1 cellular context compared by ENCODE assay signal in genomic region chr4:55397521-55398321, GRCh38.
TF ChIP-seq lines count a peak whose summit lies in the region.

No MANE protein-coding gene starts in this region.

TF ChIP-seq in HEK293, 187 proteins besides CTCF, POLR2A, EP300 and RAD21 (continued from another document):
- TF ChIP-seq, protein P1, sequence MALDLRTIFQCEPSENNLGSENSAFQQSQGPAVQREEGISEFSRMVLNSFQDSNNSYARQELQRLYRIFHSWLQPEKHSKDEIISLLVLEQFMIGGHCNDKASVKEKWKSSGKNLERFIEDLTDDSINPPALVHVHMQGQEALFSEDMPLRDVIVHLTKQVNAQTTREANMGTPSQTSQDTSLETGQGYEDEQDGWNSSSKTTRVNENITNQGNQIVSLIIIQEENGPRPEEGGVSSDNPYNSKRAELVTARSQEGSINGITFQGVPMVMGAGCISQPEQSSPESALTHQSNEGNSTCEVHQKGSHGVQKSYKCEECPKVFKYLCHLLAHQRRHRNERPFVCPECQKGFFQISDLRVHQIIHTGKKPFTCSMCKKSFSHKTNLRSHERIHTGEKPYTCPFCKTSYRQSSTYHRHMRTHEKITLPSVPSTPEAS (tag by site-specific recombination; IDR thresholded peaks at IDR 0.05): 0 out of 2 replicates have a peak, but pooled peaks have one; percentile 19
- TF ChIP-seq WT1 (tag by site-specific recombination; IDR thresholded peaks at IDR 0.05): peak; percentile 83
- peak; percentile 22; the same call in 1 of the 2 replicates for TF ChIP-seq ZSCAN16 (tag by site-specific recombination; IDR thresholded peaks at IDR 0.05)
- no peak for TF ChIP-seq ZNF580 (tag by site-specific recombination; IDR thresholded peaks at IDR 0.05)
- no peak for TF ChIP-seq ZNF776 (tag by site-specific recombination; IDR thresholded peaks at IDR 0.05; ENCODE audit: borderline replicate concordance)
- TF ChIP-seq ZNF747 (tag by site-specific recombination; IDR thresholded peaks at IDR 0.05): no peak
- TF ChIP-seq, protein P2, sequence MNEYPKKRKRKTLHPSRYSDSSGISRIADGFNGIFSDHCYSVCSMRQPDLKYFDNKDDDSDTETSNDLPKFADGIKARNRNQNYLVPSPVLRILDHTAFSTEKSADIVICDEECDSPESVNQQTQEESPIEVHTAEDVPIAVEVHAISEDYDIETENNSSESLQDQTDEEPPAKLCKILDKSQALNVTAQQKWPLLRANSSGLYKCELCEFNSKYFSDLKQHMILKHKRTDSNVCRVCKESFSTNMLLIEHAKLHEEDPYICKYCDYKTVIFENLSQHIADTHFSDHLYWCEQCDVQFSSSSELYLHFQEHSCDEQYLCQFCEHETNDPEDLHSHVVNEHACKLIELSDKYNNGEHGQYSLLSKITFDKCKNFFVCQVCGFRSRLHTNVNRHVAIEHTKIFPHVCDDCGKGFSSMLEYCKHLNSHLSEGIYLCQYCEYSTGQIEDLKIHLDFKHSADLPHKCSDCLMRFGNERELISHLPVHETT (tag by site-specific recombination; IDR thresholded peaks at IDR 0.05): peak; percentile 53; the same call in 1 of the 2 replicates
- TF ChIP-seq SP3 (tag by site-specific recombination; IDR thresholded peaks at IDR 0.05): 0 out of 2 replicates have a peak, but pooled peaks have one; percentile 29
- no peak for TF ChIP-seq ZNF529 (tag by site-specific recombination; IDR thresholded peaks at IDR 0.05; ENCODE audit: insufficient replicate concordance)
- TF ChIP-seq ZNF394 (tag by site-specific recombination; IDR thresholded peaks at IDR 0.05; ENCODE audit: borderline replicate concordance): no peak; the same call in 1 of the 2 replicates
- TF ChIP-seq, protein P3, sequence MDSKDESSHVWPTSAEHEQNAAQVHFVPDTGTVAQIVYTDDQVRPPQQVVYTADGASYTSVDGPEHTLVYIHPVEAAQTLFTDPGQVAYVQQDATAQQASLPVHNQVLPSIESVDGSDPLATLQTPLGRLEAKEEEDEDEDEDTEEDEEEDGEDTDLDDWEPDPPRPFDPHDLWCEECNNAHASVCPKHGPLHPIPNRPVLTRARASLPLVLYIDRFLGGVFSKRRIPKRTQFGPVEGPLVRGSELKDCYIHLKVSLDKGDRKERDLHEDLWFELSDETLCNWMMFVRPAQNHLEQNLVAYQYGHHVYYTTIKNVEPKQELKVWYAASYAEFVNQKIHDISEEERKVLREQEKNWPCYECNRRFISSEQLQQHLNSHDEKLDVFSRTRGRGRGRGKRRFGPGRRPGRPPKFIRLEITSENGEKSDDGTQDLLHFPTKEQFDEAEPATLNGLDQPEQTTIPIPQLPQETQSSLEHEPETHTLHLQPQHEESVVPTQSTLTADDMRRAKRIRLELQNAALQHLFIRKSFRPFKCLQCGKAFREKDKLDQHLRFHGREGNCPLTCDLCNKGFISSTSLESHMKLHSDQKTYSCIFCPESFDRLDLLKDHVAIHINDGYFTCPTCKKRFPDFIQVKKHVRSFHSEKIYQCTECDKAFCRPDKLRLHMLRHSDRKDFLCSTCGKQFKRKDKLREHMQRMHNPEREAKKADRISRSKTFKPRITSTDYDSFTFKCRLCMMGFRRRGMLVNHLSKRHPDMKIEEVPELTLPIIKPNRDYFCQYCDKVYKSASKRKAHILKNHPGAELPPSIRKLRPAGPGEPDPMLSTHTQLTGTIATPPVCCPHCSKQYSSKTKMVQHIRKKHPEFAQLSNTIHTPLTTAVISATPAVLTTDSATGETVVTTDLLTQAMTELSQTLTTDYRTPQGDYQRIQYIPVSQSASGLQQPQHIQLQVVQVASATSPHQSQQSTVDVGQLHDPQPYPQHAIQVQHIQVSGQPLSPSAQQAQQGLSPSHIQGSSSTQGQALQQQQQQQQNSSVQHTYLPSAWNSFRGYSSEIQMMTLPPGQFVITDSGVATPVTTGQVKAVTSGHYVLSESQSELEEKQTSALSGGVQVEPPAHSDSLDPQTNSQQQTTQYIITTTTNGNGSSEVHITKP (tag by site-specific recombination; IDR thresholded peaks at IDR 0.05): peak; percentile 78
- no peak for TF ChIP-seq ZSCAN30 (tag by site-specific recombination; IDR thresholded peaks at IDR 0.05)
- TF ChIP-seq ZNF544 (tag by site-specific recombination; IDR thresholded peaks at IDR 0.05): no peak
- TF ChIP-seq, protein P4, sequence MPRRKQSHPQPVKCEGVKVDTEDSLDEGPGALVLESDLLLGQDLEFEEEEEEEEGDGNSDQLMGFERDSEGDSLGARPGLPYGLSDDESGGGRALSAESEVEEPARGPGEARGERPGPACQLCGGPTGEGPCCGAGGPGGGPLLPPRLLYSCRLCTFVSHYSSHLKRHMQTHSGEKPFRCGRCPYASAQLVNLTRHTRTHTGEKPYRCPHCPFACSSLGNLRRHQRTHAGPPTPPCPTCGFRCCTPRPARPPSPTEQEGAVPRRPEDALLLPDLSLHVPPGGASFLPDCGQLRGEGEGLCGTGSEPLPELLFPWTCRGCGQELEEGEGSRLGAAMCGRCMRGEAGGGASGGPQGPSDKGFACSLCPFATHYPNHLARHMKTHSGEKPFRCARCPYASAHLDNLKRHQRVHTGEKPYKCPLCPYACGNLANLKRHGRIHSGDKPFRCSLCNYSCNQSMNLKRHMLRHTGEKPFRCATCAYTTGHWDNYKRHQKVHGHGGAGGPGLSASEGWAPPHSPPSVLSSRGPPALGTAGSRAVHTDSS (tag by site-specific recombination; IDR thresholded peaks at IDR 0.05): no peak
- 0 out of 2 replicates have a peak, but pooled peaks have one; percentile 18 for TF ChIP-seq ZSCAN5A (tag by site-specific recombination; IDR thresholded peaks at IDR 0.05)
- TF ChIP-seq, protein P5, sequence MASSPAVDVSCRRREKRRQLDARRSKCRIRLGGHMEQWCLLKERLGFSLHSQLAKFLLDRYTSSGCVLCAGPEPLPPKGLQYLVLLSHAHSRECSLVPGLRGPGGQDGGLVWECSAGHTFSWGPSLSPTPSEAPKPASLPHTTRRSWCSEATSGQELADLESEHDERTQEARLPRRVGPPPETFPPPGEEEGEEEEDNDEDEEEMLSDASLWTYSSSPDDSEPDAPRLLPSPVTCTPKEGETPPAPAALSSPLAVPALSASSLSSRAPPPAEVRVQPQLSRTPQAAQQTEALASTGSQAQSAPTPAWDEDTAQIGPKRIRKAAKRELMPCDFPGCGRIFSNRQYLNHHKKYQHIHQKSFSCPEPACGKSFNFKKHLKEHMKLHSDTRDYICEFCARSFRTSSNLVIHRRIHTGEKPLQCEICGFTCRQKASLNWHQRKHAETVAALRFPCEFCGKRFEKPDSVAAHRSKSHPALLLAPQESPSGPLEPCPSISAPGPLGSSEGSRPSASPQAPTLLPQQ (tag by site-specific recombination; IDR thresholded peaks at IDR 0.05): peak; percentile 57; the same call in 1 of the 2 replicates
- no peak for TF ChIP-seq ZNF148 (tag by site-specific recombination; IDR thresholded peaks at IDR 0.05; ENCODE audit: borderline replicate concordance)
- no peak for TF ChIP-seq SALL2 (tag by site-specific recombination; IDR thresholded peaks at IDR 0.05; ENCODE audit: borderline replicate concordance)
- TF ChIP-seq GFI1B (tag by site-specific recombination; IDR thresholded peaks at IDR 0.05): no peak
- TF ChIP-seq YY2 (tag by site-specific recombination; IDR thresholded peaks at IDR 0.05): no peak
- TF ChIP-seq, protein P6, sequence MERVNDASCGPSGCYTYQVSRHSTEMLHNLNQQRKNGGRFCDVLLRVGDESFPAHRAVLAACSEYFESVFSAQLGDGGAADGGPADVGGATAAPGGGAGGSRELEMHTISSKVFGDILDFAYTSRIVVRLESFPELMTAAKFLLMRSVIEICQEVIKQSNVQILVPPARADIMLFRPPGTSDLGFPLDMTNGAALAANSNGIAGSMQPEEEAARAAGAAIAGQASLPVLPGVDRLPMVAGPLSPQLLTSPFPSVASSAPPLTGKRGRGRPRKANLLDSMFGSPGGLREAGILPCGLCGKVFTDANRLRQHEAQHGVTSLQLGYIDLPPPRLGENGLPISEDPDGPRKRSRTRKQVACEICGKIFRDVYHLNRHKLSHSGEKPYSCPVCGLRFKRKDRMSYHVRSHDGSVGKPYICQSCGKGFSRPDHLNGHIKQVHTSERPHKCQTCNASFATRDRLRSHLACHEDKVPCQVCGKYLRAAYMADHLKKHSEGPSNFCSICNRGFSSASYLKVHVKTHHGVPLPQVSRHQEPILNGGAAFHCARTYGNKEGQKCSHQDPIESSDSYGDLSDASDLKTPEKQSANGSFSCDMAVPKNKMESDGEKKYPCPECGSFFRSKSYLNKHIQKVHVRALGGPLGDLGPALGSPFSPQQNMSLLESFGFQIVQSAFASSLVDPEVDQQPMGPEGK (tag by site-specific recombination; IDR thresholded peaks at IDR 0.05): peak; percentile 41; the same call in 1 of the 2 replicates
- no peak for TF ChIP-seq ZNF292 (tag by site-specific recombination; IDR thresholded peaks at IDR 0.05; ENCODE audit: borderline replicate concordance, low read depth)
- no peak for TF ChIP-seq ZNF324 (tag by site-specific recombination; IDR thresholded peaks at IDR 0.05)
- no peak for TF ChIP-seq ZNF138 (tag by site-specific recombination; IDR thresholded peaks at IDR 0.05; ENCODE audit: borderline replicate concordance)
- TF ChIP-seq ZNF501 (tag by site-specific recombination; IDR thresholded peaks at IDR 0.05): no peak
- no peak for TF ChIP-seq GLI2 (tag by site-specific recombination; IDR thresholded peaks at IDR 0.05; ENCODE audit: borderline replicate concordance, low read depth)
- TF ChIP-seq ZNF596 (tag by site-specific recombination; IDR thresholded peaks at IDR 0.05): no peak
- TF ChIP-seq SETDB1 (IDR thresholded peaks at IDR 0.05; ENCODE audit: insufficient read length, low read length): no peak
- TF ChIP-seq PRDM1 (tag by site-specific recombination; IDR thresholded peaks at IDR 0.05): peak; percentile 100
- TF ChIP-seq ZNF26 (tag by site-specific recombination; IDR thresholded peaks at IDR 0.05): no peak
- no peak for TF ChIP-seq ZNF211 (tag by site-specific recombination; IDR thresholded peaks at IDR 0.05; ENCODE audit: low read depth)
- TF ChIP-seq ZFP69B (tag by site-specific recombination; IDR thresholded peaks at IDR 0.05): peak; percentile 62; the same call in 1 of the 2 replicates
- TF ChIP-seq KLF16 (tag by site-specific recombination; IDR thresholded peaks at IDR 0.05): no peak
- TF ChIP-seq FEZF1 (tag by site-specific recombination; IDR thresholded peaks at IDR 0.05): no peak
- TF ChIP-seq ZNF791 (tag by site-specific recombination; IDR thresholded peaks at IDR 0.05): no peak
